8 cellular contexts compared by ENCODE assay signal in the genomic region with DNA sequence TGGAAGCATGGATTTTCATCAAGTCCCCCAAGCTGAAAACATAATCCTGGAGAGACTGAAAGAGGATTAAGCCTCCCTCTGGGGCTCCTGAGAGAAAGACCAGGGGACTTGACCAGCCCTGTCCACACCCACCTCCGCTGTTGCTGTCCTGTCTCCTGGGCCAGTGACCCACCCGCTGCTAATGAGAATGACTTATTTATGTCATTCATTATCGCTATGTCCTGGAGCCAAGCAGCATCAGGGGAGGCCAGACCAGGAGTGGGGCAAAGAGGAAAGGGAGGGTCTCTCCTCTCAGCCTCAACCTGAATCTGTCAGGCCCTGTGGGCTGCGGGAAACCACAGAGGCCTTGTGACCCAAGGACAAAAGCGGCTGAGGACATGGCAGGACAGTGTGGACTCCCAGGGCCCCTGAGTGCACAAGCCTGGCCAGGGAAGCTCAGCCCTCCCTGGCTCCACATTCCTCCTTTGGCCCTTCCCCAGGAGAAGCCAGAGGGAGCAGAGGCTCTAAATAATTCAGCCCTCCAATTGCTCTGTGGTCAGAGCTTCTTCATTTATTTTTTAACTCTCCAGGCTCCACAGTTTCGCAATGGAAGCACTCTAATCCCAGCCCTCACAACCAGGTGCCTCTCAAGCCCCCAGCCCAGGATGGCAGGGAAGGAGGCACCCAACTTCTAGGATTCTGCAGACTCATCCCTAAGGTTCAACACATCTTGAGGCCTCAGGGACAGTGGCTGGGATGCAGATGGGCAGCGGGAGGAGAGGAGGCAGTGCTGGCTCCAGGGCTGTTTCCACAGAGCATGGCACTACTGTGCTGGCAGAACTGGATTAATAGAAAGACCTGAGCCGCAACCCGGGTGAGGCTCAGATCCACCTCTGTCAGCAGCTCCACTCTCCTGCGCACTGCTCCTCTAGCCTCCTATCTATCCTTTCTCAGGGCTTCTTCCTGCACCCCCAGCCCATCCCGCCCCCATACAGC. TPM values are rescaled to one million over a fixed set of nuclear protein-coding genes. Genes with fewer than 3 reads are reported as not detected.
DNase-seq lines count a peak whose midpoint lies in the region; ATAC-seq and TF ChIP-seq lines count a peak whose summit lies in the region.

No MANE protein-coding gene starts in this region.

- H3K9me3 ChIP-seq in breast epithelium (no peaks in the 10 kb centered on the region), testis (no peaks in the 10 kb centered on the region)

- peaks cover 4% of the 10 kb centered on the region in 2 donors for H3K36me3 Mint-ChIP-seq in CD14-positive monocyte
- no peaks in the 10 kb centered on the region for H3K36me3 Mint-ChIP-seq in stimulated activated memory B cell treated with anti-CD40 and anti-IgM and Interleukin-4, amounts not matched to agents 10 μg/mL and 1 μg/mL and 100 μg/mL, for 72 hours

- DNase-seq in M059J (ENCODE audit: low read depth) (peak; percentile 87), breast epithelium (ENCODE audit: low spot score in 2 of 2) (peak in 1 of 2 donors; percentile 76), left kidney (ENCODE audit: low read depth, low spot score) (peak; percentile 78), testis (peak; percentile 49), CD14-positive monocyte (ENCODE audit: low spot score) (no peak)

- peak overlapping the region in 2 of 7 donors; percentile 4 to 25 for H3K27ac Mint-ChIP-seq in CD14-positive monocyte
- H3K27ac Mint-ChIP-seq in stimulated activated memory B cell treated with anti-CD40 and anti-IgM and Interleukin-4, amounts not matched to agents 10 μg/mL and 1 μg/mL and 100 μg/mL, for 72 hours: no peak overlapping the region

- H3K27me3 Mint-ChIP-seq in CD14-positive monocyte (ENCODE audit: low read depth in 3 of 3): peaks cover 11 to 14% (median 11%) of the 10 kb centered on the region in 3 donors
- peaks cover 64% of the 10 kb centered on the region for H3K27me3 Mint-ChIP-seq in stimulated activated memory B cell treated with anti-CD40 and anti-IgM and Interleukin-4, amounts not matched to agents 10 μg/mL and 1 μg/mL and 100 μg/mL, for 72 hours

- no peaks in the 10 kb centered on the region for H3K27me3 ChIP-seq in breast epithelium
- H3K27me3 ChIP-seq in testis: no peaks in the 10 kb centered on the region

- H3K4me3 Mint-ChIP-seq in CD14-positive monocyte: no peak overlapping the region
- no peak overlapping the region for H3K4me3 Mint-ChIP-seq in stimulated activated memory B cell treated with anti-CD40 and anti-IgM and Interleukin-4, amounts not matched to agents 10 μg/mL and 1 μg/mL and 100 μg/mL, for 72 hours

- H3K4me3 ChIP-seq in breast epithelium (peak overlapping the region in 1 of 3 donors; percentile 32), testis (no peak overlapping the region)

- intact Hi-C loops in breast epithelium (cut with DNase I; ENCODE audit: low total_unique reads): no loop called here
- intact Hi-C loops in testis (cut with DNase I; ENCODE audit: low total_unique reads): no loop called here
- intact Hi-C loops in CD14-positive monocyte (cut with micrococcal nuclease): no loop called here

- no peak for TF ChIP-seq CTCF in breast epithelium (IDR thresholded peaks at IDR 0.05)
- TF ChIP-seq CTCF in testis (IDR thresholded peaks at IDR 0.05): no peak
- no peak for TF ChIP-seq CTCF in CD14-positive monocyte (IDR thresholded peaks at IDR 0.05)

- 62 to 64% methylated on average over 9 to 11 of the region's 11 CpGs for WGBS in testis, 2 donors

- TF ChIP-seq POLR2A in breast epithelium (IDR thresholded peaks at IDR 0.05) (no peak), testis (IDR thresholded peaks at IDR 0.05) (no peak)

- H3K36me3 ChIP-seq in breast epithelium (no peaks in the 10 kb centered on the region), testis (ENCODE audit: low read depth, missing control alignments) (no peaks in the 10 kb centered on the region)

- H3K27ac ChIP-seq in breast epithelium: peak overlapping the region; percentile 96 to 97
- H3K27ac ChIP-seq in testis: peak overlapping the region; percentile 24 to 61

- ATAC-seq in HG02884 (IDR thresholded peaks at IDR 0.05; ENCODE audit: unreplicated experiment) (no peak), GM19023 (IDR thresholded peaks at IDR 0.05; ENCODE audit: unreplicated experiment) (no peak)
- ATAC-seq in stimulated activated memory B cell treated with anti-CD40 and anti-IgM and Interleukin-4, amounts not matched to agents 10 μg/mL and 1 μg/mL and 100 μg/mL, for 72 hours: no peak

- peaks cover 41% of the 10 kb centered on the region for H3K4me1 Mint-ChIP-seq in CD14-positive monocyte
- peaks cover 20% of the 10 kb centered on the region for H3K4me1 Mint-ChIP-seq in stimulated activated memory B cell treated with anti-CD40 and anti-IgM and Interleukin-4, amounts not matched to agents 10 μg/mL and 1 μg/mL and 100 μg/mL, for 72 hours

- no peaks in the 10 kb centered on the region for H3K9me3 Mint-ChIP-seq in CD14-positive monocyte
- no peaks in the 10 kb centered on the region for H3K9me3 Mint-ChIP-seq in stimulated activated memory B cell treated with anti-CD40 and anti-IgM and Interleukin-4, amounts not matched to agents 10 μg/mL and 1 μg/mL and 100 μg/mL, for 72 hours

- H3K4me1 ChIP-seq in breast epithelium (peaks cover 10 to 27% of the 10 kb centered on the region in 2 donors), testis (peaks cover 11% of the 10 kb centered on the region)

RNA-seq across cellular contexts. Expression of a gene that starts 19.1 kb away (rescaled TPM):
- 4.4 and 16.2 TPM in 2 replicates for total RNA-seq in M059J (2014; rRNA removed; shearing (Covaris generic))
- total RNA-seq in breast epithelium: 10 to 100 TPM; 13.0 to 18.0 (median 14.5) TPM
- 1 to 10 TPM; 6.5 to 8.6 TPM for total RNA-seq in testis
- polyA plus RNA-seq in testis (ENCODE audit: insufficient read depth, low read depth, low replicate concordance): 13.3 TPM
- polyA plus RNA-seq in CD14-positive monocyte: 1 to 10 TPM; 4.2 to 4.3 TPM

RNA-seq across cellular contexts. Expression of a gene that starts 51.9 kb away (rescaled TPM):
- total RNA-seq in M059J (2014; rRNA removed; shearing (Covaris generic)): 62.4 and 63.3 TPM in 2 replicates
- 10 to 100 TPM; 55.5 to 76.5 (median 66.9) TPM for total RNA-seq in breast epithelium
- 10 to 100 TPM; 58.6 TPM for total RNA-seq in testis
- 54.8 TPM for polyA plus RNA-seq in testis (ENCODE audit: insufficient read depth, low read depth, low replicate concordance)
- 10 to 100 TPM; 28.3 to 40.1 TPM for polyA plus RNA-seq in CD14-positive monocyte
